Comparison of ENCODE assay signal across 1 cellular context in genomic region chr17:75160211-75160610, GRCh38.
TF ChIP-seq lines count a peak whose summit lies in the region.

No MANE protein-coding gene starts in this region.

TF ChIP-seq in IMR-90, 13 proteins besides CTCF, POLR2A, EP300 and RAD21:
- TF ChIP-seq RFX5 (IDR thresholded peaks at IDR 0.05; ENCODE audit: low read depth, low read length), result no peak
- TF ChIP-seq RCOR1 (IDR thresholded peaks at IDR 0.05; ENCODE audit: insufficient replicate concordance, low read length), result no peak
- TF ChIP-seq USF2 (IDR thresholded peaks at IDR 0.05; ENCODE audit: low read depth, low read length), result no peak
- no peak for TF ChIP-seq SMC3 (IDR thresholded peaks at IDR 0.05; ENCODE audit: low read depth, low read length)
- TF ChIP-seq CHD1 (IDR thresholded peaks at IDR 0.05; ENCODE audit: low read depth, low read length), result no peak
